11 cellular contexts compared by ENCODE assay signal in the genomic region with DNA sequence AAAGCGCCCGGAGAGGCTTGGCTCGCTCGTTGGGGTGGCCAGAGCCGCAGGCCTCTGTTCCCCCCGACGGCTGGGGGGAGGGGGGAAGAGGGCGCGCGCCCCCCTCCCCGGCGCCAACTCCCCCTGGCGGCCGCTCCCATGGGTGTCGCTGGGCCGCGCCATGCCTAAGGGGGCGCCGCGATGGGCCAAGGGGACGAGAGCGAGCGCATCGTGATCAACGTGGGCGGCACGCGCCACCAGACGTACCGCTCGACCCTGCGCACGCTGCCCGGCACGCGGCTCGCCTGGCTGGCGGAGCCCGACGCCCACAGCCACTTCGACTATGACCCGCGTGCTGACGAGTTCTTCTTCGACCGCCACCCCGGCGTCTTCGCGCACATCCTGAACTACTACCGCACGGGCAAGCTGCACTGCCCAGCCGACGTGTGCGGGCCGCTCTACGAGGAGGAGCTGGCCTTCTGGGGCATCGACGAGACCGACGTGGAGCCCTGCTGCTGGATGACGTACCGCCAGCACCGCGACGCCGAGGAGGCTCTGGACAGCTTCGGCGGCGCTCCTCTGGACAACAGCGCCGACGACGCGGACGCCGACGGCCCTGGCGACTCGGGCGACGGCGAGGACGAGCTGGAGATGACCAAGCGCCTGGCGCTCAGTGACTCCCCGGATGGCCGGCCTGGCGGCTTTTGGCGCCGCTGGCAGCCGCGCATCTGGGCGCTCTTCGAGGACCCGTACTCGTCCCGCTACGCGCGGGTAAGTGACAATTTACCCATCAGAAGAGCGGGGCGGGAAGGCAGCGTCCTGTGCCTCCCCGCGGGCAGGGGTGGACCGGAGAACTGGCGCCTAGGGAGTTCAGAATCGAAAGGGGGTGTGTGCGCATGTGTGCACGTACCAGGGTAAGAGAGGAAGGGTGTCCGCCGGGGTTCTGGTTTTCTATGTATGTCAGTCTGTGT. TPM values are rescaled to one million over a fixed set of nuclear protein-coding genes. Genes with fewer than 3 reads are reported as not detected.
DNase-seq lines count a peak whose midpoint lies in the region; ATAC-seq and TF ChIP-seq lines count a peak whose summit lies in the region.
"Had no signal": no experiment of that assay in that cellular context is flagged by ENCODE, and none has a peak within 500 bp of the region (broad histone marks: within the 10 kb centered on the region; RNA-seq: fewer than 3 reads in every experiment).

No MANE protein-coding gene starts in this region.

- peak overlapping the region; percentile 5 to 78 (median 31) for H3K27ac Mint-ChIP-seq in brain
- H3K27ac Mint-ChIP-seq in neural progenitor cell, result no peak overlapping the region
- H3K27ac Mint-ChIP-seq in effector memory CD8-positive, alpha-beta T cell, result no peak overlapping the region
- H3K27ac Mint-ChIP-seq: stimulated activated naive CD8-positive, alpha-beta T cell treated with anti-CD3 and anti-CD28 coated beads, Interleukin-15, amount 100 ng/mL, for 72 hours had no signal

- H3K36me3 Mint-ChIP-seq in brain (peaks cover 4% of the 10 kb centered on the region), neural progenitor cell (no peaks in the 10 kb centered on the region)
- peaks cover 4% of the 10 kb centered on the region for H3K36me3 Mint-ChIP-seq in effector memory CD8-positive, alpha-beta T cell (ENCODE audit: insufficient read depth)

- H3K27me3 Mint-ChIP-seq in brain (peaks cover 9% of the 10 kb centered on the region), neural progenitor cell (ENCODE audit: insufficient read depth, low read depth) (peaks cover 16% of the 10 kb centered on the region)
- H3K27me3 Mint-ChIP-seq in effector memory CD8-positive, alpha-beta T cell, result peaks cover 41 to 46% of the 10 kb centered on the region in 2 donors

- H3K27me3 ChIP-seq in neural progenitor cell, result peaks cover 69% of the 10 kb centered on the region

- H3F3A ChIP-seq in neural progenitor cell (ENCODE audit: low read depth), result peaks cover 11% of the 10 kb centered on the region

- no peak overlapping the region for H3K9ac ChIP-seq in neural progenitor cell

- in situ Hi-C loops in G401 (cut with HindIII; ENCODE audit: low sequenced_read_pairs), result loop anchor here (25.0 kb wide), 1 partner anchor 251 kb away; no protein-coding TSS in a partner anchor

- H3K36me3 ChIP-seq in neural progenitor cell, result no peaks in the 10 kb centered on the region

- TF ChIP-seq CTCF in AG09309 (IDR thresholded peaks at IDR 0.05; ENCODE audit: control insufficient read depth, insufficient read depth, low read depth, low read length, missing control alignments) (peak; percentile 11), brain (conservative IDR thresholded peaks at IDR 0.05) (peak; percentile 27 to 65), neural progenitor cell (IDR thresholded peaks at IDR 0.05) (peak; percentile 64)

- H3K27ac ChIP-seq in neural progenitor cell, result no peak overlapping the region

- H3K4me3 Mint-ChIP-seq in brain, result peak overlapping the region; percentile 77 to 89 (median 82)
- peak overlapping the region; percentile 82 for H3K4me3 Mint-ChIP-seq in neural progenitor cell
- H3K4me3 Mint-ChIP-seq in effector memory CD8-positive, alpha-beta T cell, result peak overlapping the region in 1 of 2 donors; percentile 28
- H3K4me3 Mint-ChIP-seq: stimulated activated naive CD8-positive, alpha-beta T cell treated with anti-CD3 and anti-CD28 coated beads, Interleukin-15, amount 100 ng/mL, for 72 hours had no signal

- no peak for DNase-seq in AG09309 (ENCODE audit: low read depth)
- peak; percentile 38 for DNase-seq in G401 (ENCODE audit: low spot score)
- DNase-seq in neural progenitor cell (ENCODE audit: low spot score), result peak; percentile 63
- no peak for DNase-seq in effector memory CD8-positive, alpha-beta T cell
- DNase-seq in T-helper 9 cell, result no peak
- DNase-seq in glomerular visceral epithelial cell (ENCODE audit: extremely low spot score), result no peak
- DNase-seq: dermis blood vessel endothelial cell; SIG-M5; small intestine; stimulated activated naive CD8-positive, alpha-beta T cell treated with anti-CD3 and anti-CD28 coated beads, Interleukin-15, amount 100 ng/mL, for 72 hours had no signal

- peaks cover 23% of the 10 kb centered on the region for H3K4me1 ChIP-seq in neural progenitor cell

- peaks cover 42% of the 10 kb centered on the region for H3K4me1 Mint-ChIP-seq in brain
- peaks cover 20% of the 10 kb centered on the region for H3K4me1 Mint-ChIP-seq in neural progenitor cell
- peaks cover 0 to 3% of the 10 kb centered on the region in 2 donors for H3K4me1 Mint-ChIP-seq in effector memory CD8-positive, alpha-beta T cell (ENCODE audit: low read depth in 2 of 2)

- H4K20me1 ChIP-seq in neural progenitor cell (ENCODE audit: low read depth), result peaks cover 44% of the 10 kb centered on the region

- H3K9me3 ChIP-seq in neural progenitor cell (ENCODE audit: low read depth), result no peaks in the 10 kb centered on the region

- no peak overlapping the region for H2AFZ ChIP-seq in neural progenitor cell (replicated peaks)

- no peaks in the 10 kb centered on the region for H3K79me2 ChIP-seq in neural progenitor cell (ENCODE audit: low read depth)

- no peak for ATAC-seq in effector memory CD8-positive, alpha-beta T cell (replicated peaks)
- ATAC-seq: stimulated activated naive CD8-positive, alpha-beta T cell treated with anti-CD3 and anti-CD28 coated beads, Interleukin-15, amount 100 ng/mL, for 72 hours had no signal

- H3K4me3 ChIP-seq in AG09309 (ENCODE audit: control insufficient read depth, low read depth, low read length) (no peak overlapping the region), neural progenitor cell (peak overlapping the region; percentile 65)

- H3K4me2 ChIP-seq in neural progenitor cell, result peak overlapping the region; percentile 91

- H3K9me3 Mint-ChIP-seq in brain (peaks cover 0 to 7% (median 4%) of the 10 kb centered on the region in 5 experiments), neural progenitor cell (no peaks in the 10 kb centered on the region)
- no peaks in the 10 kb centered on the region for H3K9me3 Mint-ChIP-seq in effector memory CD8-positive, alpha-beta T cell
- H3K9me3 Mint-ChIP-seq: stimulated activated naive CD8-positive, alpha-beta T cell treated with anti-CD3 and anti-CD28 coated beads, Interleukin-15, amount 100 ng/mL, for 72 hours had no signal

RNA-seq across cellular contexts. Expression of gene KCNC1, which starts 1.5 kb away (rescaled TPM):
- total RNA-seq in G401 (2014; rRNA removed; shearing (Covaris generic)), result 0.06 and 0.37 TPM in 2 replicates
- polyA plus RNA-seq in brain (ENCODE audit: insufficient read depth, low read depth, low replicate concordance), result 18.9 TPM
- 0.04 and 0.59 TPM in 2 replicates for total RNA-seq in neural progenitor cell (ENCODE audit: low replicate concordance)
- total RNA-seq: dermis blood vessel endothelial cell had no signal

RNA-seq across cellular contexts. Expression of gene MYOD1, which starts 16.7 kb away (rescaled TPM):
- total RNA-seq in G401 (2014; rRNA removed; shearing (Covaris generic)), result 0.12 TPM in 1 of 2 replicates, not detected in the other
- polyA plus RNA-seq in brain (ENCODE audit: insufficient read depth, low read depth, low replicate concordance), result not detected
- total RNA-seq in neural progenitor cell (ENCODE audit: low replicate concordance), result not detected in 2 replicates
- total RNA-seq: dermis blood vessel endothelial cell had no signal
- polyA plus RNA-seq: small intestine had no signal

Comparison
In these comparisons a context has a peak if more than half of its experiments do, and no peak if none do; other contexts are left out.
1. DNase-seq: peak in G401 (single experiment) and neural progenitor cell (single experiment); none in AG09309 (single experiment), effector memory CD8-positive, alpha-beta T cell (0 of 3), T-helper 9 cell (single experiment) and glomerular visceral epithelial cell (single experiment).
2. CTCF ChIP-seq: peak in every context shown above with its lines; median percentile 64 in neural progenitor cell; 46 in brain; 11 in AG09309.
3. H3K27ac Mint-ChIP-seq: peak in brain (5 of 5); none in neural progenitor cell (single experiment) and effector memory CD8-positive, alpha-beta T cell (0 of 2).